1 cellular context compared by ENCODE assay signal in the genomic region with DNA sequence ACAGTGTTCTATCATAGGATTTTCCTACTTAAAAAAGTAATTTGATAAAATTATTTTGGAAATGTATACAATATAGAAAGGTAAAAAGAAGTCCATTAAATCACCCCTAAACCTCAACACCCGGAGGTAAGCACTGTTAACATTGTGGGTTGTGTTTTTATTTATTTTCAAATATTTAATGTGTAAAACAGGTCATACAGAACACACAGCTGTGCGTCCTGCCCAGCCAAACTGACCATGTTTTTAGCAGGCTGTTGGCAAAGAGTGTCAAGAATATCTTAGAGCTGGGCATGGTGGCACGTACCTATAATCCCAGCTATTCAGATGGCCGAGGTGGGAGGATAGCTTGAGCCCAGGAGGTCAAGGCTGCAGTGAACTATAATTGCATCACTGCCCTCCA.
TF ChIP-seq lines count a peak whose summit lies in the region.

No MANE protein-coding gene starts in this region.

TF ChIP-seq in endothelial cell of umbilical vein, 7 proteins besides CTCF, POLR2A, EP300 and RAD21:
- TF ChIP-seq POLR2AphosphoS5 (IDR thresholded peaks at IDR 0.05; ENCODE audit: insufficient read depth, low read depth, low read length) = no peak
- no peak for TF ChIP-seq MYC (IDR thresholded peaks at IDR 0.05; ENCODE audit: low read depth, low read length)
- no peak for TF ChIP-seq FOS (IDR thresholded peaks at IDR 0.05; ENCODE audit: borderline replicate concordance, insufficient read depth, low read length)
- TF ChIP-seq EZH2 (IDR thresholded peaks at IDR 0.05; ENCODE audit: borderline replicate concordance, low read depth, low read length, severe bottlenecking) = no peak
- no peak for TF ChIP-seq JUN (IDR thresholded peaks at IDR 0.05; ENCODE audit: borderline replicate concordance, insufficient read depth, insufficient read length, low read depth)
- TF ChIP-seq GATA2 (IDR thresholded peaks at IDR 0.05; ENCODE audit: insufficient read depth, insufficient read length, low read depth, low read length) = no peak
- TF ChIP-seq, protein P1, sequence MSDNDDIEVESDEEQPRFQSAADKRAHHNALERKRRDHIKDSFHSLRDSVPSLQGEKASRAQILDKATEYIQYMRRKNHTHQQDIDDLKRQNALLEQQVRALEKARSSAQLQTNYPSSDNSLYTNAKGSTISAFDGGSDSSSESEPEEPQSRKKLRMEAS (IDR thresholded peaks at IDR 0.05; ENCODE audit: insufficient read depth, insufficient read length) = no peak
